In the genomic region with DNA sequence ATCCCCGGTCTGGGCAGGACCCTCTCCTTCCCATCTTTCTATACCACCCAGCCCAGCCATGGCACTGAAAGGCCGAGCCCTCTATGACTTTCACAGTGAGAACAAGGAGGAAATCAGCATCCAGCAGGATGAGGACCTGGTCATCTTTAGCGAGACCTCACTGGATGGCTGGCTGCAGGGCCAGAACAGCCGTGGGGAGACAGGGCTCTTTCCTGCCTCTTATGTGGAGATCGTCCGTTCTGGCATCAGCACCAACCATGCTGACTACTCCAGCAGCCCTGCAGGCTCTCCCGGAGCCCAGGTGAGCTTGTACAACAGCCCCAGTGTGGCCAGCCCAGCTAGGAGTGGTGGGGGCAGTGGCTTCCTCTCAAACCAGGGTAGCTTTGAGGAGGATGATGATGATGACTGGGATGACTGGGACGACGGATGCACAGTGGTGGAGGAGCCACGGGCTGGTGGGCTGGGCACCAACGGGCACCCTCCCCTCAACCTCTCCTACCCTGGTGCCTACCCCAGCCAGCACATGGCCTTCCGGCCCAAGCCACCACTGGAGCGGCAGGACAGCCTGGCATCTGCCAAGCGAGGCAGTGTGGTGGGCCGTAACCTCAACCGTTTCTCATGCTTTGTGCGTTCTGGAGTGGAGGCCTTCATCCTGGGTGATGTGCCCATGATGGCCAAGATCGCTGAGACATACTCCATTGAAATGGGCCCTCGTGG, we compare ENCODE assay signal across 9 cellular contexts. TPM values are rescaled to one million over a fixed set of nuclear protein-coding genes. Genes with fewer than 3 reads are reported as not detected.
DNase-seq lines count a peak whose midpoint lies in the region; ATAC-seq and TF ChIP-seq lines count a peak whose summit lies in the region.
"Had no signal": no experiment of that assay in that cellular context is flagged by ENCODE, and none has a peak within 500 bp of the region (broad histone marks: within the 10 kb centered on the region; RNA-seq: fewer than 3 reads in every experiment).

No MANE protein-coding gene starts in this region.

- intact Hi-C loops in A673 (cut with micrococcal nuclease; ENCODE audit: unreplicated experiment), result loop anchor here (5.0 kb wide), 1 partner anchor 142 kb away; no protein-coding TSS in a partner anchor

- no peak for TF ChIP-seq CTCF in A673 (conservative IDR thresholded peaks at IDR 0.05; ENCODE audit: low read depth, low read length)

- H3K9me3 Mint-ChIP-seq in naive B cell, result no peaks in the 10 kb centered on the region

- CTCF ChIA-PET in A673 (lab: Charles Lee), result interaction anchor here (1.0 kb wide), 1 partner anchor 8 kb away, joined by 3 read pairs; no protein-coding TSS in a partner anchor

- H3K4me1 ChIP-seq in ACC112 (ENCODE audit: control insufficient read depth, insufficient read depth, low read length, unreplicated experiment) (peaks cover 57% of the 10 kb centered on the region), ectodermal cell (ENCODE audit: control insufficient read depth, insufficient read depth, low read length) (peaks cover 45% of the 10 kb centered on the region), A673 (ENCODE audit: insufficient read depth, low read length, poor library complexity, severe bottlenecking) (peaks cover 6% of the 10 kb centered on the region)

- no peaks in the 10 kb centered on the region for H3K9me3 ChIP-seq in MG63
- H3K9me3 ChIP-seq in ectodermal cell (ENCODE audit: control insufficient read depth, low read length), result no peaks in the 10 kb centered on the region
- H3K9me3 ChIP-seq in A673 (ENCODE audit: low read depth, low read length, poor library complexity, severe bottlenecking), result no peaks in the 10 kb centered on the region

- H3K36me3 ChIP-seq in ACC112 (ENCODE audit: insufficient read depth, low read length), result no peaks in the 10 kb centered on the region; the same call in 1 of the 2 replicates
- H3K36me3 ChIP-seq in MG63, result peaks cover 42% of the 10 kb centered on the region
- no peaks in the 10 kb centered on the region for H3K36me3 ChIP-seq in ectodermal cell (ENCODE audit: control insufficient read depth, insufficient read depth, low read length)
- no peaks in the 10 kb centered on the region for H3K36me3 ChIP-seq in A673 (ENCODE audit: insufficient read depth, low read length, poor library complexity, severe bottlenecking)

- H3K27ac ChIP-seq in ACC112 (ENCODE audit: low read depth, low read length) (peak overlapping the region; percentile 89), ectodermal cell (ENCODE audit: insufficient read depth, low read depth, low read length, poor library complexity, severe bottlenecking) (no peak overlapping the region), A673 (ENCODE audit: low read depth, low read length, poor library complexity, severe bottlenecking) (no peak overlapping the region)

- H3K4me1 Mint-ChIP-seq in naive B cell, result peaks cover 7 to 14% (median 12%) of the 10 kb centered on the region in 3 donors

- no TSS peak for BruUV-seq in A673 (replicated peaks; lab: Mats Ljungman, UMichigan)

- H3K27ac Mint-ChIP-seq in naive B cell, result no peak overlapping the region

- H3K27me3 Mint-ChIP-seq in naive B cell, result peaks cover 7 to 38% (median 14%) of the 10 kb centered on the region in 3 donors

- H2AFZ ChIP-seq in ACC112 (ENCODE audit: low read length, unreplicated experiment), result no peak overlapping the region

- H3K36me3 Mint-ChIP-seq in naive B cell, result no peaks in the 10 kb centered on the region

- peaks cover 77% of the 10 kb centered on the region for H3K79me2 ChIP-seq in ACC112 (ENCODE audit: control insufficient read depth, insufficient read depth, low read length, unreplicated experiment)

- no peak for ATAC-seq in naive B cell (ENCODE audit: low read depth in 2 of 2)
- no peak for ATAC-seq in GM19463 (IDR thresholded peaks at IDR 0.05; ENCODE audit: unreplicated experiment)
- ATAC-seq in HG02759 (IDR thresholded peaks at IDR 0.05; ENCODE audit: unreplicated experiment), result no peak

- DNase-seq in MG63 (no peak), naive B cell (no peak), putamen (ENCODE audit: low spot score) (no peak), A673 (ENCODE audit: low spot score) (no peak)
- DNase-seq: DND-41 had no signal

- WGBS in ectodermal cell, 2 experiments, result 85 to 88% methylated on average over 19 of the region's 19 CpGs

- POLR2A ChIA-PET in A673 (lab: Charles Lee; ENCODE audit: low non-redundant PET), result no interaction called here

- no peaks in the 10 kb centered on the region for H3K27me3 ChIP-seq in ACC112 (ENCODE audit: insufficient read depth, low read length)
- H3K27me3 ChIP-seq in MG63, result no peaks in the 10 kb centered on the region
- peaks cover 20% of the 10 kb centered on the region for H3K27me3 ChIP-seq in ectodermal cell (ENCODE audit: control insufficient read depth, insufficient read depth, low read length, poor library complexity, severe bottlenecking)
- no peaks in the 10 kb centered on the region for H3K27me3 ChIP-seq in A673 (replicated peaks; ENCODE audit: insufficient read depth, low read depth, low read length, poor library complexity)

- H3K4me3 ChIP-seq in ACC112 (ENCODE audit: low read depth, low read length) (peak overlapping the region; percentile 96), MG63 (peak overlapping the region; percentile 76), ectodermal cell (ENCODE audit: insufficient read depth, low read depth, low read length) (peak overlapping the region; percentile 93), A673 (ENCODE audit: low read depth, low read length, poor library complexity, severe bottlenecking) (no peak overlapping the region)

- peak overlapping the region in 7 of 8 donors; percentile 65 to 91 (median 81) for H3K4me3 Mint-ChIP-seq in naive B cell

RNA-seq across cellular contexts. Expression of a gene that starts 1.5 kb away (rescaled TPM):
- total RNA-seq in MG63 (2014; rRNA removed; shearing (Covaris generic); ENCODE audit: low replicate concordance), result 13.4 and 20.8 TPM in 2 replicates
- polyA plus RNA-seq in ectodermal cell (2013, experiment 1 of 4), result 22.6 TPM
- polyA plus RNA-seq in ectodermal cell (2013, experiment 2 of 4), result 23.7 TPM
- 18.6 TPM for polyA plus RNA-seq in ectodermal cell (2013, experiment 3 of 4)
- 19.3 TPM for polyA plus RNA-seq in ectodermal cell (2013, experiment 4 of 4)
- under 1 TPM in 1 of 6 donors, not detected in 5; 0.13 TPM for polyA plus RNA-seq in naive B cell (ENCODE audit: low read depth in 6 of 6)
- 3.4 and 5.6 TPM in 2 replicates for total RNA-seq in A673 (2021)

RNA-seq across cellular contexts. Expression of a gene that starts 9.2 kb away (rescaled TPM):
- 122 and 150 TPM in 2 replicates for total RNA-seq in MG63 (2014; rRNA removed; shearing (Covaris generic); ENCODE audit: low replicate concordance)
- 54.1 TPM for polyA plus RNA-seq in ectodermal cell (2013, experiment 1 of 4)
- 57.9 TPM for polyA plus RNA-seq in ectodermal cell (2013, experiment 2 of 4)
- 41.5 TPM for polyA plus RNA-seq in ectodermal cell (2013, experiment 3 of 4)
- 41.5 TPM for polyA plus RNA-seq in ectodermal cell (2013, experiment 4 of 4)
- 100 to 1,000 TPM; 173 to 270 (median 228) TPM for polyA plus RNA-seq in naive B cell (ENCODE audit: low read depth in 6 of 6)
- total RNA-seq in A673 (2021), result 76.5 and 84.5 TPM in 2 replicates

RNA-seq across cellular contexts. Expression of a gene that starts 23.7 kb away (rescaled TPM):
- 42.5 and 58.5 TPM in 2 replicates for total RNA-seq in MG63 (2014; rRNA removed; shearing (Covaris generic); ENCODE audit: low replicate concordance)
- polyA plus RNA-seq in ectodermal cell (2013, experiment 1 of 4), result 22.0 TPM
- polyA plus RNA-seq in ectodermal cell (2013, experiment 2 of 4), result 20.8 TPM
- polyA plus RNA-seq in ectodermal cell (2013, experiment 3 of 4), result 18.3 TPM
- 19.8 TPM for polyA plus RNA-seq in ectodermal cell (2013, experiment 4 of 4)
- 10 to 100 TPM; 17.0 to 27.9 (median 22.5) TPM for polyA plus RNA-seq in naive B cell (ENCODE audit: low read depth in 6 of 6)
- 32.8 and 34.6 TPM in 2 replicates for total RNA-seq in A673 (2021)
